ENCODE assay signal across 1 cellular context in the genomic region with DNA sequence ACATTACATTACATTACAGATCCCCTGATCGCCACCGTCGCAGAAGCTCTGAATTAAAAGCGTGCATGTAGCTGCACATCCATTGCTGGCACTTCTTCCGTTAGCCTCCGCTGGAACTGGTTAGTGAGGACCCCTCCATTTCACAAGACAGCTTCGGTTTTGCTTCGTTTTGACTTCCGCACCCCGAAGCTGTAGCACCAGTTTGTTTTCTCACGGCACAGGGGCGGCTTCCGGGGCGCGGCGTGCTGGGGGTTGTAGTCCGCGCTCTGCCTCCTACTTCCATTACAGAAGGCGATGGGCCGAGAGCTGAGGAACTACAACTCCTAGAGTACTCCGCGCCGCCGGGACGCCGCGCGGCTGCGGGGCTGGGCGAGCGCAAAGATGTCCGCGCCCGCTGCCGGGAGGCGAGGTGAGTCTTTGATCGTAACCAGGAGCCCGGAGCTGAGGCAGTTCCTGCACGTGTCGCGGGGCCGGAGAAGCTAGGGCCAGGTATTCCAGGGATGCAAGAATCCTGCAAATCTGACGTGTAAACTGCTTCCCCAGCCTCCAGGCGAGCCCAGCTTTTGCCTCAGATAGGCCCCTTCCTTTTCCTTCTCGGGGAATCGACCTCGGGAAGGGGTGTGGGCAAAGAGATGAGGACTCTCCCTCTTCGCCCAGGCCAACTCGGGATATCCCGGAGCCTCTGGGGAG.
A peak's percentile ranks its signal among the peaks of the same experiment; 100 is the strongest.
TF ChIP-seq lines count a peak whose summit lies in the region.

A gene (plus strand): TSS at position 352 of the 690 bp plus-strand sequence. CDS start 387 bp downstream, outside the sequence.

TF ChIP-seq in HepG2, 621 proteins besides CTCF, POLR2A, EP300 and RAD21 (continued from another document and continues in another):
- TF ChIP-seq, protein P1, sequence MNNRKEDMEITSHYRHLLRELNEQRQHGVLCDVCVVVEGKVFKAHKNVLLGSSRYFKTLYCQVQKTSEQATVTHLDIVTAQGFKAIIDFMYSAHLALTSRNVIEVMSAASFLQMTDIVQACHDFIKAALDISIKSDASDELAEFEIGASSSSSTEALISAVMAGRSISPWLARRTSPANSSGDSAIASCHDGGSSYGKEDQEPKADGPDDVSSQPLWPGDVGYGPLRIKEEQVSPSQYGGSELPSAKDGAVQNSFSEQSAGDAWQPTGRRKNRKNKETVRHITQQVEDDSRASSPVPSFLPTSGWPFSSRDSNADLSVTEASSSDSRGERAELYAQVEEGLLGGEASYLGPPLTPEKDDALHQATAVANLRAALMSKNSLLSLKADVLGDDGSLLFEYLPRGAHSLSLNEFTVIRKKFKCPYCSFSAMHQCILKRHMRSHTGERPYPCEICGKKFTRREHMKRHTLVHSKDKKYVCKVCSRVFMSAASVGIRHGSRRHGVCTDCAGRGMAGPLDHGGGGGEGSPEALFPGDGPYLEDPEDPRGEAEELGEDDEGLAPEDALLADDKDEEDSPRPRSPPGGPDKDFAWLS (CRISPR knock-in tag; IDR thresholded peaks at IDR 0.05; ENCODE audit: borderline replicate concordance) = no peak
- TF ChIP-seq HCFC1 (IDR thresholded peaks at IDR 0.05; ENCODE audit: low read depth, low read length) (peak; percentile 93), ZMAT3 (CRISPR knock-in tag; conservative IDR thresholded peaks at IDR 0.05) (0 out of 2 replicates have a peak, but pooled peaks have one; percentile 21), CREM (IDR thresholded peaks at IDR 0.05) (peak; percentile 91), CREM (CRISPR knock-in tag; IDR thresholded peaks at IDR 0.05) (no peak), HOXA3 (CRISPR knock-in tag; IDR thresholded peaks at IDR 0.05) (peak; percentile 85), MTF1 (CRISPR knock-in tag; IDR thresholded peaks at IDR 0.05) (no peak), MIXL1 (CRISPR knock-in tag; IDR thresholded peaks at IDR 0.05) (peak; percentile 35), CBX1 (IDR thresholded peaks at IDR 0.05; ENCODE audit: low read depth) (peak; percentile 63), TOE1 (CRISPR knock-in tag; IDR thresholded peaks at IDR 0.05) (0 out of 2 replicates have a peak, but pooled peaks have one; percentile 32), ZMYM3 (CRISPR knock-in tag; IDR thresholded peaks at IDR 0.05) (no peak), HNF4G (IDR thresholded peaks at IDR 0.05; ENCODE audit: borderline replicate concordance, low read depth, low read length) (no peak), HNF4G (CRISPR knock-in tag; IDR thresholded peaks at IDR 0.05; ENCODE audit: borderline replicate concordance, low read depth) (0 out of 2 replicates have a peak, but pooled peaks have one; percentile 38), THAP11 (CRISPR knock-in tag; IDR thresholded peaks at IDR 0.05) (peak; percentile 100), ZFX (CRISPR knock-in tag; IDR thresholded peaks at IDR 0.05; ENCODE audit: low read depth) (peak; percentile 81), SNAPC2 (CRISPR knock-in tag; IDR thresholded peaks at IDR 0.05) (no peak), TGIF2 (CRISPR knock-in tag; IDR thresholded peaks at IDR 0.05) (no peak; the same call in 1 of the 2 replicates), ZNF572 (CRISPR knock-in tag; IDR thresholded peaks at IDR 0.05) (peak; percentile 93; the same call in 1 of the 2 replicates), ZNF12 (CRISPR knock-in tag; IDR thresholded peaks at IDR 0.05) (no peak), ARNT2 (CRISPR knock-in tag; IDR thresholded peaks at IDR 0.05; ENCODE audit: low read depth) (no peak), MEIS2 (CRISPR knock-in tag; IDR thresholded peaks at IDR 0.05) (peak; percentile 50; the same call in 1 of the 2 replicates), SALL1 (CRISPR knock-in tag; IDR thresholded peaks at IDR 0.05) (peak; percentile 62), ZNF614 (CRISPR knock-in tag; IDR thresholded peaks at IDR 0.05; ENCODE audit: borderline replicate concordance) (no peak), DPF2 (CRISPR knock-in tag; IDR thresholded peaks at IDR 0.05; ENCODE audit: borderline replicate concordance, low read depth) (no peak), CHD2 (IDR thresholded peaks at IDR 0.05; ENCODE audit: low read depth, low read length) (peak; percentile 75), ZNF841 (CRISPR knock-in tag; IDR thresholded peaks at IDR 0.05; ENCODE audit: borderline replicate concordance) (no peak), CC2D1A (CRISPR knock-in tag; IDR thresholded peaks at IDR 0.05) (no peak), NR2C2 (CRISPR knock-in tag; IDR thresholded peaks at IDR 0.05; ENCODE audit: borderline replicate concordance) (peak; percentile 85), ZBTB21 (CRISPR knock-in tag; IDR thresholded peaks at IDR 0.05) (peak; percentile 6; the same call in 1 of the 2 replicates)
- TF ChIP-seq, protein P2, sequence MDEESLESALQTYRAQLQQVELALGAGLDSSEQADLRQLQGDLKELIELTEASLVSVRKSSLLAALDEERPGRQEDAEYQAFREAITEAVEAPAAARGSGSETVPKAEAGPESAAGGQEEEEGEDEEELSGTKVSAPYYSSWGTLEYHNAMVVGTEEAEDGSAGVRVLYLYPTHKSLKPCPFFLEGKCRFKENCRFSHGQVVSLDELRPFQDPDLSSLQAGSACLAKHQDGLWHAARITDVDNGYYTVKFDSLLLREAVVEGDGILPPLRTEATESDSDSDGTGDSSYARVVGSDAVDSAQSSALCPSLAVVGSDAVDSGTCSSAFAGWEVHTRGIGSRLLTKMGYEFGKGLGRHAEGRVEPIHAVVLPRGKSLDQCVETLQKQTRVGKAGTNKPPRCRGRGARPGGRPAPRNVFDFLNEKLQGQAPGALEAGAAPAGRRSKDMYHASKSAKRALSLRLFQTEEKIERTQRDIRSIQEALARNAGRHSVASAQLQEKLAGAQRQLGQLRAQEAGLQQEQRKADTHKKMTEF (CRISPR knock-in tag; IDR thresholded peaks at IDR 0.05) = peak; percentile 89
- TF ChIP-seq, protein P3, sequence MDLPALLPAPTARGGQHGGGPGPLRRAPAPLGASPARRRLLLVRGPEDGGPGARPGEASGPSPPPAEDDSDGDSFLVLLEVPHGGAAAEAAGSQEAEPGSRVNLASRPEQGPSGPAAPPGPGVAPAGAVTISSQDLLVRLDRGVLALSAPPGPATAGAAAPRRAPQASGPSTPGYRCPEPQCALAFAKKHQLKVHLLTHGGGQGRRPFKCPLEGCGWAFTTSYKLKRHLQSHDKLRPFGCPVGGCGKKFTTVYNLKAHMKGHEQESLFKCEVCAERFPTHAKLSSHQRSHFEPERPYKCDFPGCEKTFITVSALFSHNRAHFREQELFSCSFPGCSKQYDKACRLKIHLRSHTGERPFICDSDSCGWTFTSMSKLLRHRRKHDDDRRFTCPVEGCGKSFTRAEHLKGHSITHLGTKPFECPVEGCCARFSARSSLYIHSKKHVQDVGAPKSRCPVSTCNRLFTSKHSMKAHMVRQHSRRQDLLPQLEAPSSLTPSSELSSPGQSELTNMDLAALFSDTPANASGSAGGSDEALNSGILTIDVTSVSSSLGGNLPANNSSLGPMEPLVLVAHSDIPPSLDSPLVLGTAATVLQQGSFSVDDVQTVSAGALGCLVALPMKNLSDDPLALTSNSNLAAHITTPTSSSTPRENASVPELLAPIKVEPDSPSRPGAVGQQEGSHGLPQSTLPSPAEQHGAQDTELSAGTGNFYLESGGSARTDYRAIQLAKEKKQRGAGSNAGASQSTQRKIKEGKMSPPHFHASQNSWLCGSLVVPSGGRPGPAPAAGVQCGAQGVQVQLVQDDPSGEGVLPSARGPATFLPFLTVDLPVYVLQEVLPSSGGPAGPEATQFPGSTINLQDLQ (CRISPR knock-in tag; IDR thresholded peaks at IDR 0.05) = no peak
- TF ChIP-seq, protein P4, sequence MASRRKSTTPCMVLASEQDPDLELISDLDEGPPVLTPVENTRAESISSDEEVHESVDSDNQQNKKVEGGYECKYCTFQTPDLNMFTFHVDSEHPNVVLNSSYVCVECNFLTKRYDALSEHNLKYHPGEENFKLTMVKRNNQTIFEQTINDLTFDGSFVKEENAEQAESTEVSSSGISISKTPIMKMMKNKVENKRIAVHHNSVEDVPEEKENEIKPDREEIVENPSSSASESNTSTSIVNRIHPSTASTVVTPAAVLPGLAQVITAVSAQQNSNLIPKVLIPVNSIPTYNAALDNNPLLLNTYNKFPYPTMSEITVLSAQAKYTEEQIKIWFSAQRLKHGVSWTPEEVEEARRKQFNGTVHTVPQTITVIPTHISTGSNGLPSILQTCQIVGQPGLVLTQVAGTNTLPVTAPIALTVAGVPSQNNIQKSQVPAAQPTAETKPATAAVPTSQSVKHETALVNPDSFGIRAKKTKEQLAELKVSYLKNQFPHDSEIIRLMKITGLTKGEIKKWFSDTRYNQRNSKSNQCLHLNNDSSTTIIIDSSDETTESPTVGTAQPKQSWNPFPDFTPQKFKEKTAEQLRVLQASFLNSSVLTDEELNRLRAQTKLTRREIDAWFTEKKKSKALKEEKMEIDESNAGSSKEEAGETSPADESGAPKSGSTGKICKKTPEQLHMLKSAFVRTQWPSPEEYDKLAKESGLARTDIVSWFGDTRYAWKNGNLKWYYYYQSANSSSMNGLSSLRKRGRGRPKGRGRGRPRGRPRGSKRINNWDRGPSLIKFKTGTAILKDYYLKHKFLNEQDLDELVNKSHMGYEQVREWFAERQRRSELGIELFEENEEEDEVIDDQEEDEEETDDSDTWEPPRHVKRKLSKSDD (CRISPR knock-in tag; IDR thresholded peaks at IDR 0.05; ENCODE audit: low read depth) = no peak
- TF ChIP-seq, protein P5, sequence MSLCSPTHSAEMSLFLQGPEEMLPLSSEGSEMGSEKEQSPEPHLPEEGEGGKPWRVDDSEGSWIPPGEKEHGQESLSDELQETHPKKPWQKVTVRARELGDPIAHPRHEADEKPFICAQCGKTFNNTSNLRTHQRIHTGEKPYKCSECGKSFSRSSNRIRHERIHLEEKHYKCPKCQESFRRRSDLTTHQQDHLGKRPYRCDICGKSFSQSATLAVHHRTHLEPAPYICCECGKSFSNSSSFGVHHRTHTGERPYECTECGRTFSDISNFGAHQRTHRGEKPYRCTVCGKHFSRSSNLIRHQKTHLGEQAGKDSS (CRISPR knock-in tag; IDR thresholded peaks at IDR 0.05; ENCODE audit: borderline replicate concordance, low read depth) = no peak; the same call in 1 of the 2 replicates
- TF ChIP-seq, protein P6, sequence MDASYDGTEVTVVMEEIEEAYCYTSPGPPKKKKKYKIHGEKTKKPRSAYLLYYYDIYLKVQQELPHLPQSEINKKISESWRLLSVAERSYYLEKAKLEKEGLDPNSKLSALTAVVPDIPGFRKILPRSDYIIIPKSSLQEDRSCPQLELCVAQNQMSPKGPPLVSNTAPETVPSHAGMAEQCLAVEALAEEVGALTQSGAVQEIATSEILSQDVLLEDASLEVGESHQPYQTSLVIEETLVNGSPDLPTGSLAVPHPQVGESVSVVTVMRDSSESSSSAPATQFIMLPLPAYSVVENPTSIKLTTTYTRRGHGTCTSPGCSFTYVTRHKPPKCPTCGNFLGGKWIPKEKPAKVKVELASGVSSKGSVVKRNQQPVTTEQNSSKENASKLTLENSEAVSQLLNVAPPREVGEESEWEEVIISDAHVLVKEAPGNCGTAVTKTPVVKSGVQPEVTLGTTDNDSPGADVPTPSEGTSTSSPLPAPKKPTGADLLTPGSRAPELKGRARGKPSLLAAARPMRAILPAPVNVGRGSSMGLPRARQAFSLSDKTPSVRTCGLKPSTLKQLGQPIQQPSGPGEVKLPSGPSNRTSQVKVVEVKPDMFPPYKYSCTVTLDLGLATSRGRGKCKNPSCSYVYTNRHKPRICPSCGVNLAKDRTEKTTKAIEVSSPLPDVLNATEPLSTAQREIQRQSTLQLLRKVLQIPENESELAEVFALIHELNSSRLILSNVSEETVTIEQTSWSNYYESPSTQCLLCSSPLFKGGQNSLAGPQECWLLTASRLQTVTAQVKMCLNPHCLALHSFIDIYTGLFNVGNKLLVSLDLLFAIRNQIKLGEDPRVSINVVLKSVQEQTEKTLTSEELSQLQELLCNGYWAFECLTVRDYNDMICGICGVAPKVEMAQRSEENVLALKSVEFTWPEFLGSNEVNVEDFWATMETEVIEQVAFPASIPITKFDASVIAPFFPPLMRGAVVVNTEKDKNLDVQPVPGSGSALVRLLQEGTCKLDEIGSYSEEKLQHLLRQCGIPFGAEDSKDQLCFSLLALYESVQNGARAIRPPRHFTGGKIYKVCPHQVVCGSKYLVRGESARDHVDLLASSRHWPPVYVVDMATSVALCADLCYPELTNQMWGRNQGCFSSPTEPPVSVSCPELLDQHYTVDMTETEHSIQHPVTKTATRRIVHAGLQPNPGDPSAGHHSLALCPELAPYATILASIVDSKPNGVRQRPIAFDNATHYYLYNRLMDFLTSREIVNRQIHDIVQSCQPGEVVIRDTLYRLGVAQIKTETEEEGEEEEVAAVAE (CRISPR knock-in tag; IDR thresholded peaks at IDR 0.05; ENCODE audit: borderline replicate concordance) = peak; percentile 67
- TF ChIP-seq, protein P7, sequence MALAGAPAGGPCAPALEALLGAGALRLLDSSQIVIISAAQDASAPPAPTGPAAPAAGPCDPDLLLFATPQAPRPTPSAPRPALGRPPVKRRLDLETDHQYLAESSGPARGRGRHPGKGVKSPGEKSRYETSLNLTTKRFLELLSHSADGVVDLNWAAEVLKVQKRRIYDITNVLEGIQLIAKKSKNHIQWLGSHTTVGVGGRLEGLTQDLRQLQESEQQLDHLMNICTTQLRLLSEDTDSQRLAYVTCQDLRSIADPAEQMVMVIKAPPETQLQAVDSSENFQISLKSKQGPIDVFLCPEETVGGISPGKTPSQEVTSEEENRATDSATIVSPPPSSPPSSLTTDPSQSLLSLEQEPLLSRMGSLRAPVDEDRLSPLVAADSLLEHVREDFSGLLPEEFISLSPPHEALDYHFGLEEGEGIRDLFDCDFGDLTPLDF (CRISPR knock-in tag; IDR thresholded peaks at IDR 0.05) = peak; percentile 74; the same call in 1 of the 2 replicates
- TF ChIP-seq, protein P8, sequence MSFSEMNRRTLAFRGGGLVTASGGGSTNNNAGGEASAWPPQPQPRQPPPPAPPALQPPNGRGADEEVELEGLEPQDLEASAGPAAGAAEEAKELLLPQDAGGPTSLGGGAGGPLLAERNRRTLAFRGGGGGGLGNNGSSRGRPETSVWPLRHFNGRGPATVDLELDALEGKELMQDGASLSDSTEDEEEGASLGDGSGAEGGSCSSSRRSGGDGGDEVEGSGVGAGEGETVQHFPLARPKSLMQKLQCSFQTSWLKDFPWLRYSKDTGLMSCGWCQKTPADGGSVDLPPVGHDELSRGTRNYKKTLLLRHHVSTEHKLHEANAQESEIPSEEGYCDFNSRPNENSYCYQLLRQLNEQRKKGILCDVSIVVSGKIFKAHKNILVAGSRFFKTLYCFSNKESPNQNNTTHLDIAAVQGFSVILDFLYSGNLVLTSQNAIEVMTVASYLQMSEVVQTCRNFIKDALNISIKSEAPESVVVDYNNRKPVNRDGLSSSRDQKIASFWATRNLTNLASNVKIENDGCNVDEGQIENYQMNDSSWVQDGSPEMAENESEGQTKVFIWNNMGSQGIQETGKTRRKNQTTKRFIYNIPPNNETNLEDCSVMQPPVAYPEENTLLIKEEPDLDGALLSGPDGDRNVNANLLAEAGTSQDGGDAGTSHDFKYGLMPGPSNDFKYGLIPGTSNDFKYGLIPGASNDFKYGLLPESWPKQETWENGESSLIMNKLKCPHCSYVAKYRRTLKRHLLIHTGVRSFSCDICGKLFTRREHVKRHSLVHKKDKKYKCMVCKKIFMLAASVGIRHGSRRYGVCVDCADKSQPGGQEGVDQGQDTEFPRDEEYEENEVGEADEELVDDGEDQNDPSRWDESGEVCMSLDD (CRISPR knock-in tag; IDR thresholded peaks at IDR 0.05; ENCODE audit: borderline replicate concordance) = peak; percentile 66; the same call in 1 of the 2 replicates
- TF ChIP-seq, protein P9, sequence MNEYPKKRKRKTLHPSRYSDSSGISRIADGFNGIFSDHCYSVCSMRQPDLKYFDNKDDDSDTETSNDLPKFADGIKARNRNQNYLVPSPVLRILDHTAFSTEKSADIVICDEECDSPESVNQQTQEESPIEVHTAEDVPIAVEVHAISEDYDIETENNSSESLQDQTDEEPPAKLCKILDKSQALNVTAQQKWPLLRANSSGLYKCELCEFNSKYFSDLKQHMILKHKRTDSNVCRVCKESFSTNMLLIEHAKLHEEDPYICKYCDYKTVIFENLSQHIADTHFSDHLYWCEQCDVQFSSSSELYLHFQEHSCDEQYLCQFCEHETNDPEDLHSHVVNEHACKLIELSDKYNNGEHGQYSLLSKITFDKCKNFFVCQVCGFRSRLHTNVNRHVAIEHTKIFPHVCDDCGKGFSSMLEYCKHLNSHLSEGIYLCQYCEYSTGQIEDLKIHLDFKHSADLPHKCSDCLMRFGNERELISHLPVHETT (CRISPR knock-in tag; conservative IDR thresholded peaks at IDR 0.05) = peak; percentile 24; the same call in 1 of the 2 replicates
